Comparison of ENCODE assay signal across 10 cellular contexts in genomic region chr7:99693427-99694200, GRCh38. TPM values are rescaled to one million over a fixed set of nuclear protein-coding genes. Genes with fewer than 3 reads are reported as not detected.
DNase-seq lines count a peak whose midpoint lies in the region; ATAC-seq and TF ChIP-seq lines count a peak whose summit lies in the region.
"Had no signal": no experiment of that assay in that cellular context is flagged by ENCODE, and none has a peak within 500 bp of the region (broad histone marks: within the 10 kb centered on the region; RNA-seq: fewer than 3 reads in every experiment).

No MANE protein-coding gene starts in this region.

- peak; percentile 18 to 83 (median 71) for DNase-seq in NCI-H1417 (lab: John Stamatoyannopoulos, UW)
- no peak for DNase-seq in NCI-H1417 treated with DMSO at 0.1 percent for 48 hours (lab: John Stamatoyannopoulos, UW)
- peak; percentile 35 for DNase-seq in NCI-H345 (lab: John Stamatoyannopoulos, UW)
- DNase-seq in fibroblast of villous mesenchyme (ENCODE audit: low read depth), result peak; percentile 4
- DNase-seq in renal cortical epithelial cell (ENCODE audit: low read depth), result peak; percentile 67
- no peak for DNase-seq in NK-92 treated with Interleukin-12 subunit alpha and Interleukin-12 subunit beta, amount 100 ng/mL, for 24 hours (lab: John Stamatoyannopoulos, UW)

- no peak overlapping the region for H3K4me3 ChIP-seq in fibroblast of villous mesenchyme (ENCODE audit: low read depth, low read length)
- H3K4me3 ChIP-seq: thoracic aorta had no signal

- TF ChIP-seq CTCF in fibroblast of villous mesenchyme (IDR thresholded peaks at IDR 0.05; ENCODE audit: insufficient read depth, low read depth, low read length), result no peak

- ATAC-seq in GM21367 (IDR thresholded peaks at IDR 0.05; ENCODE audit: unreplicated experiment), result no peak
- no peak for ATAC-seq in HG02981 (IDR thresholded peaks at IDR 0.05; ENCODE audit: unreplicated experiment)
- ATAC-seq: HCT116 had no signal

RNA-seq across cellular contexts. Expression of gene CYP3A5, which starts 13.8 kb away (rescaled TPM):
- total RNA-seq in fibroblast of villous mesenchyme (under 0.01 and 0.43 TPM in 2 replicates), renal cortical epithelial cell (7.3 and 13.1 TPM in 2 replicates)

RNA-seq across cellular contexts. Expression of gene CYP3A7, which starts 41.4 kb away (rescaled TPM):
- total RNA-seq in fibroblast of villous mesenchyme (not detected in 2 replicates), renal cortical epithelial cell (not detected in 2 replicates)
- total RNA-seq: thoracic aorta had no signal

Comparison
In these comparisons a context has a peak if more than half of its experiments do, and no peak if none do; other contexts are left out.
1. DNase-seq: peak in NCI-H1417 (3 of 3), NCI-H345 (single experiment), fibroblast of villous mesenchyme (single experiment) and renal cortical epithelial cell (single experiment); none in NCI-H1417 treated with DMSO at 0.1 percent for 48 hours (single experiment) and NK-92 treated with Interleukin-12 subunit alpha and Interleukin-12 subunit beta, amount 100 ng/mL, for 24 hours (single experiment).